In genomic region chr6:136607204-136607931, GRCh38 we compare ENCODE assay signal across 10 cellular contexts. TPM values are rescaled to one million over a fixed set of nuclear protein-coding genes. Genes with fewer than 3 reads are reported as not detected.
DNase-seq lines count a peak whose midpoint lies in the region; ATAC-seq and TF ChIP-seq lines count a peak whose summit lies in the region.
"Had no signal": no experiment of that assay in that cellular context is flagged by ENCODE, and none has a peak within 500 bp of the region (broad histone marks: within the 10 kb centered on the region; RNA-seq: fewer than 3 reads in every experiment).

No MANE protein-coding gene starts in this region.

- DNase-seq in DMS53 (lab: John Stamatoyannopoulos, UW) (peak; percentile 75), NCI-H146 (lab: John Stamatoyannopoulos, UW) (peak; percentile 97), posterior cingulate gyrus (no peak), mesenteric fat pad (ENCODE audit: low spot score) (no peak)
- no peak for DNase-seq in activated T-helper 1 cell treated with anti-CD3 and anti-CD28 coated beads, Interleukin-12 subunit alpha, Interleukin-12 subunit beta, Interleukin-2, Interleukin-4 antibody, amounts not matched to agents 30 ng/mL and 10 ng/mL and 1 ng/mL, durations not matched to agents 14 hours and 24 hours and 36 hours (ENCODE audit: low spot score)

- peaks cover 2 to 10% (median 5%) of the 10 kb centered on the region in 4 donors for H3K4me1 ChIP-seq in liver (ENCODE audit: control insufficient read depth in 4 of 4, insufficient read depth in 4 of 4, low read length in 3 of 4)

- H3K4me3 Mint-ChIP-seq in activated T-helper 1 cell treated with anti-CD3 and anti-CD28 coated beads, Interleukin-12 subunit alpha, Interleukin-12 subunit beta, Interleukin-2, Interleukin-4 antibody, amounts not matched to agents 30 ng/mL and 10 ng/mL and 1 ng/mL, durations not matched to agents 14 hours and 24 hours and 36 hours, result no peak overlapping the region
- H3K4me3 Mint-ChIP-seq: CD4-positive, CD25-positive, alpha-beta regulatory T cell had no signal

- peaks cover 2 to 4% (median 2%) of the 10 kb centered on the region in 4 donors for H3K36me3 ChIP-seq in liver (ENCODE audit: control insufficient read depth in 4 of 4, insufficient read depth in 3 of 4, low read depth in 1 of 4, low read length in 3 of 4)

- no peak for TF ChIP-seq CTCF in VCaP (conservative IDR thresholded peaks at IDR 0.05)
- no peak for TF ChIP-seq CTCF in liver (IDR thresholded peaks at IDR 0.05; ENCODE audit: low read depth, low read length, missing input control)

- whole genome bisulfite sequencing in liver, result 54% methylated on average over 3 of the region's 3 CpGs

- no peak overlapping the region for H3K4me3 ChIP-seq in liver (ENCODE audit: low read depth in 1 of 3, low read length in 3 of 3)

- H3K9me3 ChIP-seq in liver (ENCODE audit: control insufficient read depth in 4 of 4, low read length in 3 of 4), result no peaks in the 10 kb centered on the region

- no peaks in the 10 kb centered on the region for H3K27me3 Mint-ChIP-seq in activated T-helper 1 cell treated with anti-CD3 and anti-CD28 coated beads, Interleukin-12 subunit alpha, Interleukin-12 subunit beta, Interleukin-2, Interleukin-4 antibody, amounts not matched to agents 30 ng/mL and 10 ng/mL and 1 ng/mL, durations not matched to agents 14 hours and 24 hours and 36 hours (ENCODE audit: insufficient read depth)
- H3K27me3 Mint-ChIP-seq: CD4-positive, CD25-positive, alpha-beta regulatory T cell had no signal

- peaks cover 32% of the 10 kb centered on the region for H3K36me3 Mint-ChIP-seq in activated T-helper 1 cell treated with anti-CD3 and anti-CD28 coated beads, Interleukin-12 subunit alpha, Interleukin-12 subunit beta, Interleukin-2, Interleukin-4 antibody, amounts not matched to agents 30 ng/mL and 10 ng/mL and 1 ng/mL, durations not matched to agents 14 hours and 24 hours and 36 hours (ENCODE audit: low read depth)

- peaks cover 28% of the 10 kb centered on the region for H3K4me1 Mint-ChIP-seq in activated T-helper 1 cell treated with anti-CD3 and anti-CD28 coated beads, Interleukin-12 subunit alpha, Interleukin-12 subunit beta, Interleukin-2, Interleukin-4 antibody, amounts not matched to agents 30 ng/mL and 10 ng/mL and 1 ng/mL, durations not matched to agents 14 hours and 24 hours and 36 hours (ENCODE audit: low read depth)

- ATAC-seq in GM18861 (IDR thresholded peaks at IDR 0.05; ENCODE audit: unreplicated experiment), result no peak

- no peaks in the 10 kb centered on the region for H3K27me3 ChIP-seq in liver (ENCODE audit: control insufficient read depth in 4 of 4, insufficient read depth in 4 of 4, low read length in 3 of 4)

- no peak overlapping the region for H3K27ac Mint-ChIP-seq in activated T-helper 1 cell treated with anti-CD3 and anti-CD28 coated beads, Interleukin-12 subunit alpha, Interleukin-12 subunit beta, Interleukin-2, Interleukin-4 antibody, amounts not matched to agents 30 ng/mL and 10 ng/mL and 1 ng/mL, durations not matched to agents 14 hours and 24 hours and 36 hours
- H3K27ac Mint-ChIP-seq: progenitor cell of endocrine pancreas had no signal

- no peaks in the 10 kb centered on the region for H3K9me3 Mint-ChIP-seq in activated T-helper 1 cell treated with anti-CD3 and anti-CD28 coated beads, Interleukin-12 subunit alpha, Interleukin-12 subunit beta, Interleukin-2, Interleukin-4 antibody, amounts not matched to agents 30 ng/mL and 10 ng/mL and 1 ng/mL, durations not matched to agents 14 hours and 24 hours and 36 hours
- H3K9me3 Mint-ChIP-seq: CD4-positive, CD25-positive, alpha-beta regulatory T cell had no signal

- no peak for TF ChIP-seq RAD21 in liver (IDR thresholded peaks at IDR 0.05)

- H3K9ac ChIP-seq in liver (ENCODE audit: low read depth in 1 of 2, low read length in 2 of 2), result no peak overlapping the region

- intact Hi-C loops in activated T-helper 1 cell treated with anti-CD3 and anti-CD28 coated beads, Interleukin-12 subunit alpha, Interleukin-12 subunit beta, Interleukin-2, Interleukin-4 antibody, amounts not matched to agents 30 ng/mL and 10 ng/mL and 1 ng/mL, durations not matched to agents 14 hours and 24 hours and 36 hours (cut with micrococcal nuclease), result loop anchor here (10.0 kb wide), 1 partner anchor 317 kb away; the partner anchor contains the start of gene SLC35D3
- intact Hi-C loops in posterior cingulate gyrus (cut with DNase I), result no loop called here

- H3K27ac ChIP-seq in VCaP (peak overlapping the region; percentile 91), liver (ENCODE audit: low read depth in 1 of 2, low read length in 2 of 2) (no peak overlapping the region)

TF ChIP-seq in liver, 16 proteins besides CTCF, POLR2A, EP300 and RAD21:
- TF ChIP-seq ZBTB33 (IDR thresholded peaks at IDR 0.05), result no peak
- TF ChIP-seq FOXA1 (IDR thresholded peaks at IDR 0.05), result no peak
- TF ChIP-seq HNF4G (IDR thresholded peaks at IDR 0.05), result no peak
- TF ChIP-seq NR2F2 (IDR thresholded peaks at IDR 0.05), result no peak
- TF ChIP-seq REST (IDR thresholded peaks at IDR 0.05), result no peak
- peak; percentile 71 for TF ChIP-seq FOXA2 (IDR thresholded peaks at IDR 0.05)
- TF ChIP-seq MAX (IDR thresholded peaks at IDR 0.05), result no peak
- TF ChIP-seq GABPA (IDR thresholded peaks at IDR 0.05 in 1 of 2, conservative IDR thresholded peaks at IDR 0.05 in 1 of 2), result no peak
- TF ChIP-seq HNF4A (conservative IDR thresholded peaks at IDR 0.05), result peak in 1 of 2 donors; percentile 20
- no peak for TF ChIP-seq EGR1 (IDR thresholded peaks at IDR 0.05; ENCODE audit: low read depth in 2 of 2)
- no peak for TF ChIP-seq ATF3 (IDR thresholded peaks at IDR 0.05)
- TF ChIP-seq SP1 (IDR thresholded peaks at IDR 0.05), result no peak
- TF ChIP-seq RXRA (IDR thresholded peaks at IDR 0.05), result peak in 1 of 2 donors; percentile 52
- TF ChIP-seq JUND (IDR thresholded peaks at IDR 0.05), result peak in 1 of 2 donors; percentile 35
- peak; percentile 14 for TF ChIP-seq YY1 (IDR thresholded peaks at IDR 0.05)
- TF ChIP-seq TAF1 (conservative IDR thresholded peaks at IDR 0.05), result no peak

RNA-seq across cellular contexts. Expression of gene MAP7, which starts 57.1 kb away (rescaled TPM):
- 10 to 100 TPM in 1 of 2 donors, 1 to 10 TPM in 1; 3.2 to 17.5 TPM for total RNA-seq in liver
- 1 to 10 TPM; 8.1 to 8.4 TPM for polyA plus RNA-seq in liver
- 1.7 and 2.3 TPM in 2 replicates for total RNA-seq in activated T-helper 1 cell treated with anti-CD3 and anti-CD28 coated beads, Interleukin-12 subunit alpha, Interleukin-12 subunit beta, Interleukin-2, Interleukin-4 antibody, amounts not matched to agents 30 ng/mL and 10 ng/mL and 1 ng/mL, durations not matched to agents 14 hours and 24 hours and 36 hours
- 5.2 TPM for total RNA-seq in mesenteric fat pad

Comparison
In these comparisons a context has a peak if more than half of its experiments do, and no peak if none do; other contexts are left out.
1. DNase-seq: peak in DMS53 (single experiment) and NCI-H146 (single experiment); none in activated T-helper 1 cell treated with anti-CD3 and anti-CD28 coated beads, Interleukin-12 subunit alpha, Interleukin-12 subunit beta, Interleukin-2, Interleukin-4 antibody, amounts not matched to agents 30 ng/mL and 10 ng/mL and 1 ng/mL, durations not matched to agents 14 hours and 24 hours and 36 hours (single experiment), posterior cingulate gyrus (0 of 10) and mesenteric fat pad (single experiment).